In the genomic region with DNA sequence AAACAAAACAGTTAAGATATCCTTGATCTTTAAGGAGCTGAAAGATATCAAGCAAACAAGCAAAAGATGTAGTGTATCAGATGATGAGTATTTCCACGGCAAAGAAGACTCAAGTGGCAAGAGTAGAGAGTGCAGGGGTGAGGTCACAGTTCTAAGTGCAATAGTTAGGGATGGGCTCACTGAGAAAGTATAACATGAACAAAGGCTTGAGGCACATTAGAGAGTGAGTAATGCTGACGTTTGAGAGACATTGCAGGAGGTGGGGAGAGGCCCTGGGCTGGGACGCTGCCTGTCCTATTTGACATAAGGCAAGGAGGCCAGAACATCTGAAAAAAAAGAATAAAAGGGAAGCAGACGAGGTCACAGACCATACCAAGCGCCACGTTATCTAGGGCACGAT, we compare ENCODE assay signal across 30 cellular contexts. TPM values are rescaled to one million over a fixed set of nuclear protein-coding genes. Genes with fewer than 3 reads are reported as not detected.
A peak's percentile ranks its signal among the peaks of the same experiment; 100 is the strongest.
DNase-seq lines count a peak whose midpoint lies in the region; ATAC-seq and TF ChIP-seq lines count a peak whose summit lies in the region.
"Had no signal": no experiment of that assay in that cellular context is flagged by ENCODE, and none has a peak within 500 bp of the region (broad histone marks: within the 10 kb centered on the region; RNA-seq: fewer than 3 reads in every experiment).

No MANE protein-coding gene starts in this region.

- H3K27me3 ChIP-seq in breast epithelium, result no peaks in the 10 kb centered on the region
- H3K27me3 ChIP-seq in mammary epithelial cell (ENCODE audit: insufficient read depth, low read length), result no peaks in the 10 kb centered on the region
- H3K27me3 ChIP-seq in prostate gland (replicated peaks; ENCODE audit: insufficient read depth), result no peaks in the 10 kb centered on the region
- H3K27me3 ChIP-seq in GM23338 (ENCODE audit: insufficient read depth), result no peaks in the 10 kb centered on the region
- H3K27me3 ChIP-seq: BE2C had no signal

- H3K27me3 Mint-ChIP-seq in MCF 10A (ENCODE audit: insufficient read depth, unreplicated experiment), result no peaks in the 10 kb centered on the region
- H3K27me3 Mint-ChIP-seq in GM23338 (ENCODE audit: insufficient read depth, low read depth, poor library complexity), result no peaks in the 10 kb centered on the region

- no peak for ATAC-seq in GM21447 (IDR thresholded peaks at IDR 0.05; ENCODE audit: unreplicated experiment)
- no peak for ATAC-seq in GM23338
- ATAC-seq: K562 had no signal

- intact Hi-C loops in MCF 10A (cut with micrococcal nuclease), result no loop called here
- intact Hi-C loops in breast epithelium (cut with DNase I; ENCODE audit: low total_unique reads), result no loop called here
- intact Hi-C loops in mammary epithelial cell (cut with micrococcal nuclease), result loop anchor here (10.0 kb wide), 1 partner anchor 61 kb away; no protein-coding TSS in a partner anchor
- intact Hi-C loops in prostate gland (cut with DNase I), result no loop called here

- H3K36me3 Mint-ChIP-seq in MCF 10A (ENCODE audit: insufficient read depth, unreplicated experiment) (no peaks in the 10 kb centered on the region), GM23338 (ENCODE audit: low read depth) (peaks cover 9% of the 10 kb centered on the region)
- H3K36me3 Mint-ChIP-seq: CD14-positive monocyte had no signal

- H3F3A ChIP-seq in GM23338 (replicated peaks; ENCODE audit: low read depth), result no peaks in the 10 kb centered on the region

- no peak for TF ChIP-seq POLR2A in breast epithelium (IDR thresholded peaks at IDR 0.05)
- TF ChIP-seq POLR2A in prostate gland (IDR thresholded peaks at IDR 0.05), result no peak

- H3K4me3 Mint-ChIP-seq in MCF 10A (ENCODE audit: unreplicated experiment), result no peak overlapping the region
- no peak overlapping the region for H3K4me3 Mint-ChIP-seq in GM23338
- H3K4me3 Mint-ChIP-seq: CD14-positive monocyte; CD8-positive, alpha-beta memory T cell; H9; HFFc6 had no signal

- TF ChIP-seq CTCF in MCF 10A (IDR thresholded peaks at IDR 0.05; ENCODE audit: unreplicated experiment) (no peak), breast epithelium (IDR thresholded peaks at IDR 0.05) (no peak), mammary epithelial cell (conservative IDR thresholded peaks at IDR 0.05 in 1 of 2, IDR thresholded peaks at IDR 0.05 in 1 of 2; ENCODE audit: extremely low read depth in 1 of 2, insufficient read depth in 1 of 2, low read depth in 1 of 2, low read length in 2 of 2) (no peak), prostate gland (IDR thresholded peaks at IDR 0.05) (no peak), GM23338 (conservative IDR thresholded peaks at IDR 0.05; ENCODE audit: low read depth in 2 of 2) (no peak)

- no peak overlapping the region for H3K9ac ChIP-seq in mammary epithelial cell (ENCODE audit: insufficient read depth, low read length)
- H3K9ac ChIP-seq: SK-N-SH had no signal

- DNase-seq in MCF 10A (ENCODE audit: unreplicated experiment), result peak; percentile 16
- no peak for DNase-seq in breast epithelium (ENCODE audit: low spot score in 2 of 2)
- peak; percentile 45 for DNase-seq in M059J (ENCODE audit: low read depth)
- DNase-seq in mammary epithelial cell, result peak; percentile 41
- DNase-seq in prostate gland (ENCODE audit: low spot score), result no peak
- no peak for DNase-seq in GM23338 (ENCODE audit: low spot score)
- DNase-seq: ACHN; BE2C; CD8-positive, alpha-beta memory T cell; DMS 273 treated with DMSO at 0.1 percent for 48 hours; DMS79; H9; HFFc6; Kasumi-1; MM.1S; NCI-H2029; NCI-H446 treated with DMSO at 0.1 percent for 48 hours; NCI-H526; NCI-H82; NK-92 treated with Interleukin-12 subunit alpha and Interleukin-12 subunit beta, amount 100 ng/mL, for 24 hours; PC-9; SIG-M5; SK-N-SH; SW 1271 had no signal

- H3K4me2 ChIP-seq in mammary epithelial cell (ENCODE audit: insufficient read depth, low read depth, low read length) (no peak overlapping the region), GM23338 (no peak overlapping the region)
- H3K4me2 ChIP-seq: PC-9, SK-N-SH had no signal

- POLR2A ChIA-PET in MCF 10A (lab: Yijun Ruan, JAX), result no interaction called here

- in situ Hi-C loops in mammary epithelial cell (cut with MboI; ENCODE audit: low sequenced_read_pairs in 2 of 2), result no loop called here

- CTCF ChIA-PET in MCF 10A (lab: Yijun Ruan, JAX) (no interaction called here), mammary epithelial cell (lab: Charles Lee; ENCODE audit: low non-redundant PET) (no interaction called here)

- WGBS in mammary epithelial cell (ENCODE audit: low coverage, missing lambda C conversion rate), result 50% methylated on average over 6 of the region's 7 CpGs
- 75% methylated on average over 7 of the region's 7 CpGs for WGBS in prostate gland

- BruUV-seq in MCF 10A (replicated peaks; lab: Mats Ljungman, UMichigan) (no TSS peak), mammary epithelial cell (replicated peaks; lab: Mats Ljungman, UMichigan) (no TSS peak)

- H4K20me1 ChIP-seq in mammary epithelial cell (ENCODE audit: insufficient read depth, low read length), result no peaks in the 10 kb centered on the region
- no peaks in the 10 kb centered on the region for H4K20me1 ChIP-seq in GM23338 (replicated peaks; ENCODE audit: insufficient read depth)

- H2AFZ ChIP-seq in mammary epithelial cell (ENCODE audit: low read depth, low read length), result no peak overlapping the region
- H2AFZ ChIP-seq in GM23338, result no peak overlapping the region
- H2AFZ ChIP-seq: PC-9 had no signal

- no peak overlapping the region for H3K4me3 ChIP-seq in breast epithelium
- no peak overlapping the region for H3K4me3 ChIP-seq in mammary epithelial cell (replicated peaks in 1 of 3; ENCODE audit: insufficient read depth in 1 of 3, low read depth in 2 of 3, low read length in 3 of 3)
- H3K4me3 ChIP-seq in prostate gland, result no peak overlapping the region
- no peak overlapping the region for H3K4me3 ChIP-seq in GM23338
- H3K4me3 ChIP-seq: K562, PC-9 had no signal

- H3K27ac Mint-ChIP-seq in MCF 10A (ENCODE audit: low read depth, unreplicated experiment), result no peak overlapping the region
- no peak overlapping the region for H3K27ac Mint-ChIP-seq in GM23338
- H3K27ac Mint-ChIP-seq: CD14-positive monocyte; CD8-positive, alpha-beta memory T cell; H9; HFFc6 had no signal

- H3K9me2 ChIP-seq in GM23338 (ENCODE audit: insufficient read depth), result no peaks in the 10 kb centered on the region
- H3K9me2 ChIP-seq: SK-N-SH had no signal

- no peaks in the 10 kb centered on the region for H3K4me1 Mint-ChIP-seq in MCF 10A (ENCODE audit: insufficient read depth, unreplicated experiment)
- no peaks in the 10 kb centered on the region for H3K4me1 Mint-ChIP-seq in GM23338
- H3K4me1 Mint-ChIP-seq: CD14-positive monocyte; CD8-positive, alpha-beta memory T cell; H9 had no signal

- H3K9me3 Mint-ChIP-seq in MCF 10A (ENCODE audit: unreplicated experiment) (peaks cover 9% of the 10 kb centered on the region), GM23338 (peaks cover 61% of the 10 kb centered on the region)

- no peaks in the 10 kb centered on the region for H3K36me3 ChIP-seq in breast epithelium
- H3K36me3 ChIP-seq in mammary epithelial cell (ENCODE audit: insufficient read depth, low read length), result no peaks in the 10 kb centered on the region
- H3K36me3 ChIP-seq in prostate gland, result no peaks in the 10 kb centered on the region
- no peaks in the 10 kb centered on the region; the same call in 1 of the 2 replicates for H3K36me3 ChIP-seq in GM23338 (ENCODE audit: insufficient read depth)
- H3K36me3 ChIP-seq: BE2C had no signal

- H3K4me1 ChIP-seq in breast epithelium (no peaks in the 10 kb centered on the region), mammary epithelial cell (ENCODE audit: insufficient read depth, low read length) (no peaks in the 10 kb centered on the region), prostate gland (replicated peaks) (no peaks in the 10 kb centered on the region), GM23338 (ENCODE audit: insufficient read depth) (no peaks in the 10 kb centered on the region)
- H3K4me1 ChIP-seq: BE2C had no signal

- dilution Hi-C loops in mammary epithelial cell (cut with HindIII; ENCODE audit: low sequenced_read_pairs), result no loop called here

- H3K79me2 ChIP-seq in mammary epithelial cell (ENCODE audit: insufficient read depth, low read length) (no peaks in the 10 kb centered on the region), GM23338 (replicated peaks; ENCODE audit: insufficient read depth) (no peaks in the 10 kb centered on the region)

- H3K9me3 ChIP-seq in breast epithelium, result no peaks in the 10 kb centered on the region
- H3K9me3 ChIP-seq in mammary epithelial cell (replicated peaks; ENCODE audit: insufficient read depth, low read length), result no peaks in the 10 kb centered on the region
- no peaks in the 10 kb centered on the region for H3K9me3 ChIP-seq in prostate gland
- H3K9me3 ChIP-seq: BE2C, SK-N-SH had no signal

- no peak overlapping the region for H3K27ac ChIP-seq in breast epithelium
- H3K27ac ChIP-seq in mammary epithelial cell (ENCODE audit: insufficient read depth, low read depth, low read length), result no peak overlapping the region
- no peak overlapping the region for H3K27ac ChIP-seq in prostate gland
- no peak overlapping the region for H3K27ac ChIP-seq in GM23338 (ENCODE audit: low read depth)
- H3K27ac ChIP-seq: 22Rv1, HL-60, PC-9 had no signal

RNA-seq across cellular contexts. Expression of a gene that starts 1.4 kb away (rescaled TPM):
- total RNA-seq in MCF 10A (2022), result not detected in 2 replicates
- not detected for total RNA-seq in breast epithelium
- total RNA-seq in M059J (2014; rRNA removed; shearing (Covaris generic)), result not detected in 2 replicates
- not detected for total RNA-seq in mammary epithelial cell
- polyA plus RNA-seq in mammary epithelial cell, result not detected
- polyA minus RNA-seq in mammary epithelial cell, result not detected
- total RNA-seq in prostate gland, result not detected
- total RNA-seq in GM23338 (2014; rRNA removed; shearing (Covaris generic)), result not detected in 2 replicates
- not detected in 2 replicates for polyA plus RNA-seq in GM23338 (2016; fragmentation: Nextera tagmentation; extraction: Ambion mirVana)
- total RNA-seq: CD8-positive, alpha-beta memory T cell; H9; HFFc6; HT-29; K562; PC-9 had no signal
- polyA plus RNA-seq: CD14-positive monocyte; CD8-positive, alpha-beta memory T cell; K562; SK-N-SH had no signal

RNA-seq across cellular contexts. Expression of a gene that starts 20.8 kb away (rescaled TPM):
- total RNA-seq in MCF 10A (2022) (not detected in 2 replicates), breast epithelium (not detected), mammary epithelial cell (not detected), prostate gland (under 1 TPM in 1 of 2 donors, not detected in 1; 0.17 TPM)
- not detected in 2 replicates for total RNA-seq in M059J (2014; rRNA removed; shearing (Covaris generic))
- polyA plus RNA-seq in mammary epithelial cell (not detected), GM23338 (2016; fragmentation: Nextera tagmentation; extraction: Ambion mirVana) (not detected in 2 replicates)
- not detected for polyA minus RNA-seq in mammary epithelial cell
- not detected in 2 replicates for total RNA-seq in GM23338 (2014; rRNA removed; shearing (Covaris generic))
- total RNA-seq: CD8-positive, alpha-beta memory T cell; H9; HFFc6; HT-29; K562; PC-9 had no signal
- polyA plus RNA-seq: CD14-positive monocyte; CD8-positive, alpha-beta memory T cell; K562; SK-N-SH had no signal

RNA-seq across cellular contexts. Expression of a gene that starts 25.5 kb away (rescaled TPM):
- total RNA-seq in MCF 10A (2022) (34.4 and 41.1 TPM in 2 replicates), breast epithelium (10 to 100 TPM; 29.2 to 66.2 (median 47.4) TPM), mammary epithelial cell (10 to 100 TPM; 32.2 to 34.2 TPM), prostate gland (10 to 100 TPM; 50.3 to 64.2 TPM)
- total RNA-seq in M059J (2014; rRNA removed; shearing (Covaris generic)), result 12.3 and 31.1 TPM in 2 replicates
- polyA plus RNA-seq in mammary epithelial cell (5.8 TPM), GM23338 (2016; fragmentation: Nextera tagmentation; extraction: Ambion mirVana) (3.4 and 4.0 TPM in 2 replicates)
- polyA minus RNA-seq in mammary epithelial cell, result 27.1 TPM
- 15.5 and 25.9 TPM in 2 replicates for total RNA-seq in GM23338 (2014; rRNA removed; shearing (Covaris generic))

RNA-seq across cellular contexts. Expression of a gene that starts 46.1 kb away (rescaled TPM):
- not detected in 2 replicates for total RNA-seq in MCF 10A (2022)
- total RNA-seq in breast epithelium, result not detected
- not detected in 2 replicates for total RNA-seq in M059J (2014; rRNA removed; shearing (Covaris generic))
- total RNA-seq in mammary epithelial cell, result not detected
- not detected for polyA plus RNA-seq in mammary epithelial cell
- not detected for polyA minus RNA-seq in mammary epithelial cell
- under 1 TPM in 1 of 2 donors, not detected in 1; 0.68 TPM for total RNA-seq in prostate gland
- total RNA-seq in GM23338 (2014; rRNA removed; shearing (Covaris generic)), result not detected in 2 replicates
- not detected in 2 replicates for polyA plus RNA-seq in GM23338 (2016; fragmentation: Nextera tagmentation; extraction: Ambion mirVana)
- total RNA-seq: CD8-positive, alpha-beta memory T cell; H9; HFFc6; HT-29; K562; PC-9 had no signal
- polyA plus RNA-seq: CD14-positive monocyte; CD8-positive, alpha-beta memory T cell; K562; SK-N-SH had no signal

Comparison
In these comparisons a context has a peak if more than half of its experiments do, and no peak if none do; other contexts are left out.
1. DNase-seq: peak in MCF 10A (single experiment), M059J (single experiment) and mammary epithelial cell (single experiment); none in breast epithelium (0 of 2), prostate gland (single experiment) and GM23338 (single experiment).